In the genomic region with DNA sequence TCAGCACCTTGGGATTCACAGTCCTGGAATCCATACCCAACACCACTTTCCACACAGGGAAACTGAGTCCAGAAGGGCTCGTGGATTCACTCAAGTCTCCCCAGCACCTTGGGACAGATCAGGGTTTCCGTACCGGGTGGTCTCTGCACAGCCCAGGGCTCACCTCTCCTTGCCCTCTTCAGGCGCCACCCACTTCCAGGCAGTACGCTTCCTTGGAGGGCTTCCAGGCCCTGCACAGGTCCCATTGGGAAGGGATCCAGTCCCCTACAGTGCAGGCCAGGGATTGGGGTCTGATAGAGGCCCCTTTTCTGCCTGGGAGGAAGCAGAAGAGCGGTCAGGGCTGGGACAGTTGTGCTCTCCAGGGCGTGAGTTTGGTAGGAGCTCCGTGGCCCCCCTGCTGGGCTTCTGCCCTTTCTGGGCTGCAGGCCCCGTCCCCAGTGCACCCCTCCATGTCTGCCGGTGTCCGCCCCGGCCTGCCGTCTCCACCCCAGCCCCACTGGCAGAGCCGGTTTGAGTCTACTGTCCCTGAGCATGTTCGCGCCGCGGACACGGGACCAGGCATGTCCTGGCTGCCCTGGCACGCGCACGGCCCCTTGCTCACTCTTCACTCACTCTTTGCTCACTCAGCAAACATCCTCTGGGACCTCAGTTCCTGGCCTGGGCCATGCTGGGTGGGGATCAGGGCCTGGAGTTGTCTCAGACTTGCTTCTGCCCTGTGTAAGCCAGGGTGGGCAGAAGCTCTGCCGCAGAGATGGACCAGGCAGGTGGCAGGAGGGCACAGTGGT, we compare ENCODE assay signal across 12 cellular contexts. TPM values are rescaled to one million over a fixed set of nuclear protein-coding genes. Genes with fewer than 3 reads are reported as not detected.
DNase-seq lines count a peak whose midpoint lies in the region; ATAC-seq, FAIRE-seq and TF ChIP-seq lines count a peak whose summit lies in the region.
"Had no signal": no experiment of that assay in that cellular context is flagged by ENCODE, and none has a peak within 500 bp of the region (broad histone marks: within the 10 kb centered on the region; RNA-seq: fewer than 3 reads in every experiment).

No MANE protein-coding gene starts in this region.

- peak overlapping the region; percentile 60 for H3K56ac ChIP-seq in mesendoderm (ENCODE audit: low read length)

- FAIRE-seq in HTR-8/SVneo (lab: Jason Lieb, UNC) = peak; percentile 55
- FAIRE-seq: islet of Langerhans had no signal

- H4K8ac ChIP-seq in mesendoderm (ENCODE audit: low read depth, low read length) = no peak overlapping the region

- H3K79me1 ChIP-seq in mesendoderm (ENCODE audit: low read length) = peaks cover 62% of the 10 kb centered on the region

- H3K9ac ChIP-seq in mammary epithelial cell (ENCODE audit: insufficient read depth, low read length) (peak overlapping the region; percentile 8), mesendoderm (ENCODE audit: low read length) (no peak overlapping the region)

- H3K4me1 ChIP-seq in mammary epithelial cell (ENCODE audit: insufficient read depth, low read length) = peaks cover 48% of the 10 kb centered on the region
- H3K4me1 ChIP-seq in mesendoderm (ENCODE audit: control insufficient read depth, low read depth, low read length) = no peaks in the 10 kb centered on the region
- peaks cover 41 to 81% of the 10 kb centered on the region in 2 donors for H3K4me1 ChIP-seq in thoracic aorta (ENCODE audit: control insufficient read depth in 1 of 2, low read depth in 2 of 2)

- no peak overlapping the region for H2BK15ac ChIP-seq in mesendoderm (replicated peaks; ENCODE audit: low read depth)

- 0% methylated on average over 7 of the region's 23 CpGs for WGBS in mammary epithelial cell (ENCODE audit: low coverage, missing lambda C conversion rate)
- WGBS in mesendoderm (ENCODE audit: extremely low coverage, insufficient coverage, low lambda C conversion rate) = no CpG with 5 or more reads among the region's 23 CpGs

- no peak overlapping the region for H2AK5ac ChIP-seq in mesendoderm (ENCODE audit: low read length)

- no peaks in the 10 kb centered on the region for H4K20me1 ChIP-seq in mammary epithelial cell (ENCODE audit: insufficient read depth, low read length)

- peaks cover 97% of the 10 kb centered on the region for H3K79me2 ChIP-seq in mammary epithelial cell (ENCODE audit: insufficient read depth, low read length)
- H3K79me2 ChIP-seq in mesendoderm (ENCODE audit: control insufficient read depth, insufficient read depth, low read length) = peaks cover 68% of the 10 kb centered on the region

- no peak overlapping the region for H3K4ac ChIP-seq in mesendoderm (ENCODE audit: low read depth, low read length)

- CTCF ChIA-PET in mammary epithelial cell (lab: Charles Lee; ENCODE audit: low non-redundant PET) = no interaction called here

- dilution Hi-C loops in mammary epithelial cell (cut with HindIII; ENCODE audit: low sequenced_read_pairs) = loop anchor here (10.0 kb wide), 1 partner anchor 64 kb away; no protein-coding TSS in a partner anchor

- in situ Hi-C loops in mammary epithelial cell (cut with MboI; ENCODE audit: low sequenced_read_pairs in 2 of 2) = loop anchor here in 1 of 2 donors (10.0 kb wide), 1 partner anchor 74 kb away; the partner anchor contains the start of gene MANBAL

- H3K27me3 ChIP-seq in mammary epithelial cell (ENCODE audit: insufficient read depth, low read length) (no peaks in the 10 kb centered on the region), mesendoderm (ENCODE audit: insufficient read depth, low read length, poor library complexity) (no peaks in the 10 kb centered on the region), thoracic aorta (replicated peaks; ENCODE audit: insufficient read depth) (no peaks in the 10 kb centered on the region)

- TF ChIP-seq CTCF in mammary epithelial cell (conservative IDR thresholded peaks at IDR 0.05 in 1 of 2, IDR thresholded peaks at IDR 0.05 in 1 of 2; ENCODE audit: extremely low read depth in 1 of 2, insufficient read depth in 1 of 2, low read depth in 1 of 2, low read length in 2 of 2) (no peak), thoracic aorta (IDR thresholded peaks at IDR 0.05) (no peak)

- H2BK120ac ChIP-seq in mesendoderm (ENCODE audit: low read depth, low read length) = no peak overlapping the region

- H3K36me3 ChIP-seq in mammary epithelial cell (ENCODE audit: insufficient read depth, low read length) = no peaks in the 10 kb centered on the region
- H3K36me3 ChIP-seq in mesendoderm (ENCODE audit: control insufficient read depth, insufficient read depth, low read length) = no peaks in the 10 kb centered on the region
- H3K36me3 ChIP-seq in thoracic aorta = no peaks in the 10 kb centered on the region

- DNase-seq in HTR-8/SVneo (ENCODE audit: insufficient read length, low spot score) (no peak), mammary epithelial cell (peak; percentile 91), mesendoderm (no peak), thoracic aorta (ENCODE audit: low spot score) (no peak), HUDEP-2 (lab: John Stamatoyannopoulos, UW; ENCODE audit: unreplicated experiment in 76 of 76) (no peak), COLO829 (ENCODE audit: low spot score) (no peak), T-helper 1 cell (no peak)
- DNase-seq in stimulated activated CD4-positive, alpha-beta T cell treated with anti-CD3 and anti-CD28 coated beads, Interleukin-12 subunit alpha, Interleukin-12 subunit beta, amount 100 ng/mL, for 4 hours = no peak
- DNase-seq: amniotic stem cell, DND-41, NCI-H1930 had no signal

- no peaks in the 10 kb centered on the region for H3K9me3 ChIP-seq in mammary epithelial cell (replicated peaks; ENCODE audit: insufficient read depth, low read length)
- H3K9me3 ChIP-seq in thoracic aorta = no peaks in the 10 kb centered on the region

- no peak for ATAC-seq in thoracic aorta (ENCODE audit: insufficient number of reproducible peaks, low FRiP score, low read depth)

- peak overlapping the region; percentile 76 for H3K4me2 ChIP-seq in mammary epithelial cell (ENCODE audit: insufficient read depth, low read depth, low read length)
- no peak overlapping the region for H3K4me2 ChIP-seq in mesendoderm (ENCODE audit: low read length)

- H2AFZ ChIP-seq in mammary epithelial cell (ENCODE audit: low read depth, low read length) = peak overlapping the region; percentile 4

- no peak overlapping the region for H2BK5ac ChIP-seq in mesendoderm (ENCODE audit: low read length)

- no peak overlapping the region for H3K23ac ChIP-seq in mesendoderm (ENCODE audit: low read length)

- intact Hi-C loops in mammary epithelial cell (cut with micrococcal nuclease) = loop anchor here (1.0 kb wide), 1 partner anchor 63 kb away; no protein-coding TSS in a partner anchor

- H4K5ac ChIP-seq in mesendoderm (ENCODE audit: low read length) = no peak overlapping the region

- BruUV-seq in mammary epithelial cell (replicated peaks; lab: Mats Ljungman, UMichigan) = TSS peak; percentile 51

- H3K18ac ChIP-seq in mesendoderm (ENCODE audit: low read length) = no peak overlapping the region

- peak overlapping the region; percentile 31 for H3K27ac ChIP-seq in mammary epithelial cell (ENCODE audit: insufficient read depth, low read depth, low read length)
- H3K27ac ChIP-seq in mesendoderm (ENCODE audit: low read depth, low read length) = no peak overlapping the region
- peak overlapping the region; percentile 75 to 77 for H3K27ac ChIP-seq in thoracic aorta

- peak overlapping the region in 2 of 3 experiments; percentile 1 to 10 for H3K4me3 ChIP-seq in mammary epithelial cell (replicated peaks in 1 of 3; ENCODE audit: insufficient read depth in 1 of 3, low read depth in 2 of 3, low read length in 3 of 3)
- H3K4me3 ChIP-seq in mesendoderm (ENCODE audit: low read length) = no peak overlapping the region
- peak overlapping the region; percentile 49 for H3K4me3 ChIP-seq in thoracic aorta

RNA-seq across cellular contexts. Expression of gene SRC, which starts 12.6 kb away (rescaled TPM):
- total RNA-seq in mammary epithelial cell (10 to 100 TPM; 52.7 to 60.2 TPM), thoracic aorta (10 to 100 TPM; 80.3 to 89.0 TPM)
- 39.3 TPM for polyA plus RNA-seq in mammary epithelial cell
- polyA minus RNA-seq in mammary epithelial cell = 54.6 TPM
- 18.4 TPM for polyA plus RNA-seq in mesendoderm (2013, experiment 1 of 2)
- polyA plus RNA-seq in mesendoderm (2013, experiment 2 of 2) = 19.3 TPM
